In the genomic region with DNA sequence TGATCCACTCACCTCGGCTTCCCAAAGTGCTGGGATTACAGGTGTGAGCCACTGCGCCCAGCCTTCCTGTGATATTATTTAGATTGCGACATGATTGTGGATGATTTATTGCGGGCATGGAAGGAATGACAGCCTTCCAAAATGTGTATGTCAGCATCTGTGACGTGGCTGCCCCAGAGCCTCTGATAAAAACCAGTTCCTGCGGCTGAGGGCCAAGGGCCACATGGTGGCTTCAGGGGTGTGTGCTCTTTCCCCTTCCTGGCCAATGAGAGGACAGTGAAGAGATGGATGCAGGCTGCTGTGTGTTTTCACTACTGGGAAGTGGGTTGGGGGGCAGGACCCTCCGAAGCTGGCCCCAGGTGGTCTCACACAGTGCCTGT, we compare ENCODE assay signal across 1 cellular context.
TF ChIP-seq lines count a peak whose summit lies in the region.

No MANE protein-coding gene starts in this region.

TF ChIP-seq in GM23338, 12 proteins besides CTCF, POLR2A, EP300 and RAD21:
- TF ChIP-seq, protein P1, sequence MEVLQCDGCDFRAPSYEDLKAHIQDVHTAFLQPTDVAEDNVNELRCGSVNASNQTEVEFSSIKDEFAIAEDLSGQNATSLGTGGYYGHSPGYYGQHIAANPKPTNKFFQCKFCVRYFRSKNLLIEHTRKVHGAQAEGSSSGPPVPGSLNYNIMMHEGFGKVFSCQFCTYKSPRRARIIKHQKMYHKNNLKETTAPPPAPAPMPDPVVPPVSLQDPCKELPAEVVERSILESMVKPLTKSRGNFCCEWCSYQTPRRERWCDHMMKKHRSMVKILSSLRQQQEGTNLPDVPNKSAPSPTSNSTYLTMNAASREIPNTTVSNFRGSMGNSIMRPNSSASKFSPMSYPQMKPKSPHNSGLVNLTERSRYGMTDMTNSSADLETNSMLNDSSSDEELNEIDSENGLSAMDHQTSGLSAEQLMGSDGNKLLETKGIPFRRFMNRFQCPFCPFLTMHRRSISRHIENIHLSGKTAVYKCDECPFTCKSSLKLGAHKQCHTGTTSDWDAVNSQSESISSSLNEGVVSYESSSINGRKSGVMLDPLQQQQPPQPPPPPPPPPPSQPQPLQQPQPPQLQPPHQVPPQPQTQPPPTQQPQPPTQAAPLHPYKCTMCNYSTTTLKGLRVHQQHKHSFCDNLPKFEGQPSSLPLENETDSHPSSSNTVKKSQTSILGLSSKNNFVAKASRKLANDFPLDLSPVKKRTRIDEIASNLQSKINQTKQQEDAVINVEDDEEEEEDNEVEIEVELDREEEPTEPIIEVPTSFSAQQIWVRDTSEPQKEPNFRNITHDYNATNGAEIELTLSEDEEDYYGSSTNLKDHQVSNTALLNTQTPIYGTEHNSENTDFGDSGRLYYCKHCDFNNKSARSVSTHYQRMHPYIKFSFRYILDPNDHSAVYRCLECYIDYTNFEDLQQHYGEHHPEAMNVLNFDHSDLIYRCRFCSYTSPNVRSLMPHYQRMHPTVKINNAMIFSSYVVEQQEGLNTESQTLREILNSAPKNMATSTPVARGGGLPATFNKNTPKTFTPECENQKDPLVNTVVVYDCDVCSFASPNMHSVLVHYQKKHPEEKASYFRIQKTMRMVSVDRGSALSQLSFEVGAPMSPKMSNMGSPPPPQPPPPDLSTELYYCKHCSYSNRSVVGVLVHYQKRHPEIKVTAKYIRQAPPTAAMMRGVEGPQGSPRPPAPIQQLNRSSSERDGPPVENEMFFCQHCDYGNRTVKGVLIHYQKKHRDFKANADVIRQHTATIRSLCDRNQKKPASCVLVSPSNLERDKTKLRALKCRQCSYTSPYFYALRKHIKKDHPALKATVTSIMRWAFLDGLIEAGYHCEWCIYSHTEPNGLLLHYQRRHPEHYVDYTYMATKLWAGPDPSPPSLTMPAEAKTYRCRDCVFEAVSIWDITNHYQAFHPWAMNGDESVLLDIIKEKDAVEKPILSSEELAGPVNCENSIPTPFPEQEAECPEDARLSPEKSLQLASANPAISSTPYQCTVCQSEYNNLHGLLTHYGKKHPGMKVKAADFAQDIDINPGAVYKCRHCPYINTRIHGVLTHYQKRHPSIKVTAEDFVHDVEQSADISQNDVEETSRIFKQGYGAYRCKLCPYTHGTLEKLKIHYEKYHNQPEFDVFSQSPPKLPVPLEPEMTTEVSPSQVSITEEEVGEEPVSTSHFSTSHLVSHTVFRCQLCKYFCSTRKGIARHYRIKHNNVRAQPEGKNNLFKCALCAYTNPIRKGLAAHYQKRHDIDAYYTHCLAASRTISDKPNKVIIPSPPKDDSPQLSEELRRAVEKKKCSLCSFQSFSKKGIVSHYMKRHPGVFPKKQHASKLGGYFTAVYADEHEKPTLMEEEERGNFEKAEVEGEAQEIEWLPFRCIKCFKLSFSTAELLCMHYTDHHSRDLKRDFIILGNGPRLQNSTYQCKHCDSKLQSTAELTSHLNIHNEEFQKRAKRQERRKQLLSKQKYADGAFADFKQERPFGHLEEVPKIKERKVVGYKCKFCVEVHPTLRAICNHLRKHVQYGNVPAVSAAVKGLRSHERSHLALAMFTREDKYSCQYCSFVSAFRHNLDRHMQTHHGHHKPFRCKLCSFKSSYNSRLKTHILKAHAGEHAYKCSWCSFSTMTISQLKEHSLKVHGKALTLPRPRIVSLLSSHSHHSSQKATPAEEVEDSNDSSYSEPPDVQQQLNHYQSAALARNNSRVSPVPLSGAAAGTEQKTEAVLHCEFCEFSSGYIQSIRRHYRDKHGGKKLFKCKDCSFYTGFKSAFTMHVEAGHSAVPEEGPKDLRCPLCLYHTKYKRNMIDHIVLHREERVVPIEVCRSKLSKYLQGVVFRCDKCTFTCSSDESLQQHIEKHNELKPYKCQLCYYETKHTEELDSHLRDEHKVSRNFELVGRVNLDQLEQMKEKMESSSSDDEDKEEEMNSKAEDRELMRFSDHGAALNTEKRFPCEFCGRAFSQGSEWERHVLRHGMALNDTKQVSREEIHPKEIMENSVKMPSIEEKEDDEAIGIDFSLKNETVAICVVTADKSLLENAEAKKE (CRISPR knock-in tag; IDR thresholded peaks at IDR 0.05): no peak
- TF ChIP-seq ETS1 (IDR thresholded peaks at IDR 0.05) (no peak), ZNF331 (CRISPR knock-in tag; IDR thresholded peaks at IDR 0.05; ENCODE audit: low read depth) (no peak), STAT1 (IDR thresholded peaks at IDR 0.05; ENCODE audit: unreplicated experiment) (no peak), JUNB (IDR thresholded peaks at IDR 0.05; ENCODE audit: unreplicated experiment) (no peak), NANOG (IDR thresholded peaks at IDR 0.05; ENCODE audit: borderline replicate concordance) (no peak), CREB1 (CRISPR knock-in tag; IDR thresholded peaks at IDR 0.05; ENCODE audit: low read depth) (no peak), EZH2phosphoT487 (IDR thresholded peaks at IDR 0.05; ENCODE audit: unreplicated experiment) (no peak), EZH2 (IDR thresholded peaks at IDR 0.05; ENCODE audit: low read depth, unreplicated experiment) (no peak), POLR2AphosphoS5 (IDR thresholded peaks at IDR 0.05; ENCODE audit: low read depth) (no peak), ZNF114 (CRISPR knock-in tag; IDR thresholded peaks at IDR 0.05) (no peak)
- TF ChIP-seq, protein P2, sequence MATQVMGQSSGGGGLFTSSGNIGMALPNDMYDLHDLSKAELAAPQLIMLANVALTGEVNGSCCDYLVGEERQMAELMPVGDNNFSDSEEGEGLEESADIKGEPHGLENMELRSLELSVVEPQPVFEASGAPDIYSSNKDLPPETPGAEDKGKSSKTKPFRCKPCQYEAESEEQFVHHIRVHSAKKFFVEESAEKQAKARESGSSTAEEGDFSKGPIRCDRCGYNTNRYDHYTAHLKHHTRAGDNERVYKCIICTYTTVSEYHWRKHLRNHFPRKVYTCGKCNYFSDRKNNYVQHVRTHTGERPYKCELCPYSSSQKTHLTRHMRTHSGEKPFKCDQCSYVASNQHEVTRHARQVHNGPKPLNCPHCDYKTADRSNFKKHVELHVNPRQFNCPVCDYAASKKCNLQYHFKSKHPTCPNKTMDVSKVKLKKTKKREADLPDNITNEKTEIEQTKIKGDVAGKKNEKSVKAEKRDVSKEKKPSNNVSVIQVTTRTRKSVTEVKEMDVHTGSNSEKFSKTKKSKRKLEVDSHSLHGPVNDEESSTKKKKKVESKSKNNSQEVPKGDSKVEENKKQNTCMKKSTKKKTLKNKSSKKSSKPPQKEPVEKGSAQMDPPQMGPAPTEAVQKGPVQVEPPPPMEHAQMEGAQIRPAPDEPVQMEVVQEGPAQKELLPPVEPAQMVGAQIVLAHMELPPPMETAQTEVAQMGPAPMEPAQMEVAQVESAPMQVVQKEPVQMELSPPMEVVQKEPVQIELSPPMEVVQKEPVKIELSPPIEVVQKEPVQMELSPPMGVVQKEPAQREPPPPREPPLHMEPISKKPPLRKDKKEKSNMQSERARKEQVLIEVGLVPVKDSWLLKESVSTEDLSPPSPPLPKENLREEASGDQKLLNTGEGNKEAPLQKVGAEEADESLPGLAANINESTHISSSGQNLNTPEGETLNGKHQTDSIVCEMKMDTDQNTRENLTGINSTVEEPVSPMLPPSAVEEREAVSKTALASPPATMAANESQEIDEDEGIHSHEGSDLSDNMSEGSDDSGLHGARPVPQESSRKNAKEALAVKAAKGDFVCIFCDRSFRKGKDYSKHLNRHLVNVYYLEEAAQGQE (IDR thresholded peaks at IDR 0.05; ENCODE audit: unreplicated experiment): no peak
